14 cellular contexts compared by ENCODE assay signal in the genomic region with DNA sequence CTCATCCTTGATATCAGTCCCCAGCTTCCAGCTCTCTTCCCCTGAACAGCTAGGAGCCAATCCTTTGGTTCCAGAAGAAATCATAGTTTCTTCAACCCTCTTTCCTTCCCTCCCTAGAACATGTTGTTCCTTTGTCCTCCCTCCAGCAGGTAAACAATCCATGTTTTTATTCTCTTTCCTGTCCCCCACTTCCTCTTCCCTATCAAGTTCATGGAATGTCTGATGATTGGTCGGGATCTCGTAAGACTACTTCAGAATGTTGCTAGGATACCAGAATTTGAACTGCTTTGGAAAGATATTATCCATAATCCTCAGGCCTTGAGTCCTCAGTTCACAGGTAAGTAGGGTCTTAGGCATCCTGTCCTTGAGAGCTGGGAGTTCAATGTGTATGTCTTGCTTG. TPM values are rescaled to one million over a fixed set of nuclear protein-coding genes. Genes with fewer than 3 reads are reported as not detected.
DNase-seq lines count a peak whose midpoint lies in the region; ATAC-seq and TF ChIP-seq lines count a peak whose summit lies in the region.
"Had no signal": no experiment of that assay in that cellular context is flagged by ENCODE, and none has a peak within 500 bp of the region (broad histone marks: within the 10 kb centered on the region; RNA-seq: fewer than 3 reads in every experiment).

No MANE protein-coding gene starts in this region.

- H3K4me1 ChIP-seq in mesenchymal stem cell (ENCODE audit: control insufficient read depth, insufficient read depth, low read depth, low read length) (peaks cover 7% of the 10 kb centered on the region), suprapubic skin (peaks cover 34% of the 10 kb centered on the region)
- H3K4me1 ChIP-seq: foreskin keratinocyte had no signal

- CTCF ChIA-PET in WTC11 (lab: Charles Lee): no interaction called here

- H3K27me3 Mint-ChIP-seq in WTC11 (ENCODE audit: low read depth): no peaks in the 10 kb centered on the region

- no peak overlapping the region for H2AFZ ChIP-seq in mesenchymal stem cell (ENCODE audit: low read depth, low read length)

- TF ChIP-seq CTCF in WTC11 (IDR thresholded peaks at IDR 0.05): no peak
- no peak for TF ChIP-seq CTCF in suprapubic skin (IDR thresholded peaks at IDR 0.05)

- WGBS in mesenchymal stem cell: 83% methylated on average over 2 of the region's 2 CpGs
- WGBS in suprapubic skin: 82% methylated on average over 2 of the region's 2 CpGs

- no peak overlapping the region for H3K23ac ChIP-seq in mesenchymal stem cell (ENCODE audit: low read length in 2 of 2)

- no peaks in the 10 kb centered on the region for H3K9me3 Mint-ChIP-seq in WTC11

- peak overlapping the region in 1 of 2 experiments; percentile 87 for H3K18ac ChIP-seq in mesenchymal stem cell (ENCODE audit: low read depth in 1 of 2, low read length in 2 of 2)

- no peak for TF ChIP-seq POLR2A in suprapubic skin (IDR thresholded peaks at IDR 0.05)

- H3K4me3 ChIP-seq in mesenchymal stem cell (ENCODE audit: insufficient read depth in 1 of 2, low read depth in 1 of 2, low read length in 2 of 2) (no peak overlapping the region), suprapubic skin (no peak overlapping the region), H7 (ENCODE audit: insufficient read depth, low read depth, low read length) (no peak overlapping the region)

- peak overlapping the region; percentile 51 for H3K27ac ChIP-seq in mesenchymal stem cell (ENCODE audit: low read length, poor library complexity, severe bottlenecking)
- peak overlapping the region; percentile 73 for H3K27ac ChIP-seq in suprapubic skin
- H3K27ac ChIP-seq: foreskin keratinocyte had no signal

- H3K36me3 Mint-ChIP-seq in WTC11: peaks cover 77% of the 10 kb centered on the region

- H4K91ac ChIP-seq in mesenchymal stem cell (ENCODE audit: low read length): no peak overlapping the region

- H2BK15ac ChIP-seq in mesenchymal stem cell (ENCODE audit: low read depth, poor library complexity, severe bottlenecking): peak overlapping the region; percentile 13

- H3K4me3 Mint-ChIP-seq in WTC11: no peak overlapping the region

- H3K36me3 ChIP-seq in mesenchymal stem cell (ENCODE audit: control insufficient read depth in 1 of 2, insufficient read depth in 2 of 2, low read depth in 1 of 2, low read length in 2 of 2): peaks cover 38 to 68% of the 10 kb centered on the region in 2 experiments
- H3K36me3 ChIP-seq in suprapubic skin: peaks cover 78% of the 10 kb centered on the region
- peaks cover 42% of the 10 kb centered on the region for H3K36me3 ChIP-seq in H7 (replicated peaks; ENCODE audit: control insufficient read depth, insufficient read depth, low read length)

- H3K4me2 ChIP-seq in mesenchymal stem cell (ENCODE audit: low read length, poor library complexity, severe bottlenecking): no peak overlapping the region

- H2BK12ac ChIP-seq in mesenchymal stem cell (ENCODE audit: low read length in 2 of 2): peak overlapping the region in 1 of 2 experiments; percentile 30

- H3K9ac ChIP-seq in mesenchymal stem cell (ENCODE audit: low read length): peak overlapping the region; percentile 75

- H3K27ac Mint-ChIP-seq in WTC11: peak overlapping the region; percentile 43

- H3K4me1 Mint-ChIP-seq in WTC11: peaks cover 31% of the 10 kb centered on the region

- H3K14ac ChIP-seq in mesenchymal stem cell (ENCODE audit: low read length in 2 of 2): no peak overlapping the region

- H3K4ac ChIP-seq in mesenchymal stem cell (ENCODE audit: low read depth in 1 of 2, low read length in 2 of 2): peak overlapping the region in 1 of 2 experiments; percentile 27

- no peak overlapping the region for H4K8ac ChIP-seq in mesenchymal stem cell (ENCODE audit: low read length)

- no peak overlapping the region for H2BK5ac ChIP-seq in mesenchymal stem cell (ENCODE audit: low read depth, low read length, poor library complexity, severe bottlenecking)

- POLR2A ChIA-PET in WTC11 (lab: Charles Lee): interaction anchor here (0.6 kb wide), 1 partner anchor 18 kb away, joined by 3 read pairs; no protein-coding TSS in a partner anchor

- H3K79me1 ChIP-seq in mesenchymal stem cell (replicated peaks; ENCODE audit: low read length, poor library complexity, severe bottlenecking): peaks cover 6% of the 10 kb centered on the region

- H3K27me3 ChIP-seq in mesenchymal stem cell (ENCODE audit: control insufficient read depth in 1 of 2, insufficient read depth in 1 of 2, low read length in 2 of 2) (no peaks in the 10 kb centered on the region), suprapubic skin (no peaks in the 10 kb centered on the region), H7 (ENCODE audit: control insufficient read depth, insufficient read depth, low read length) (no peaks in the 10 kb centered on the region)
- H3K27me3 ChIP-seq: foreskin keratinocyte had no signal

- no peak for DNase-seq in WTC11 (ENCODE audit: low spot score)
- DNase-seq in dermis blood vessel endothelial cell: peak; percentile 76
- no peak for DNase-seq in mesenchymal stem cell
- no peak for DNase-seq in suprapubic skin (ENCODE audit: low spot score in 2 of 2)
- no peak for DNase-seq in H7
- no peak for DNase-seq in occipital lobe (lab: John Stamatoyannopoulos, UW)
- DNase-seq in NCI-H2171 (lab: John Stamatoyannopoulos, UW): no peak
- DNase-seq: activated naive CD4-positive, alpha-beta T cell treated with Interleukin-2 at 50 U/mL for 16 hours; C1 segment of cervical spinal cord; DMS153; effector CD4-positive, alpha-beta T cell; foreskin keratinocyte; NK-92 treated with Interleukin-12 subunit alpha and Interleukin-12 subunit beta, amount 100 ng/mL, for 24 hours; stimulated activated CD4-positive, alpha-beta T cell treated with anti-CD3 and anti-CD28 coated beads, Interleukin-15, amount 100 ng/mL, for 24 hours had no signal

- H3K9me3 ChIP-seq in mesenchymal stem cell (ENCODE audit: control insufficient read depth, low read length) (no peaks in the 10 kb centered on the region), suprapubic skin (no peaks in the 10 kb centered on the region)

- no peak for TF ChIP-seq EP300 in suprapubic skin (IDR thresholded peaks at IDR 0.05)

- H2BK120ac ChIP-seq in mesenchymal stem cell (ENCODE audit: low read depth, low read length): peak overlapping the region; percentile 66

- peak overlapping the region; percentile 47 for H2AK5ac ChIP-seq in mesenchymal stem cell (ENCODE audit: low read length, severe bottlenecking)

- ATAC-seq in WTC11: no peak
- ATAC-seq: foreskin keratinocyte had no signal

TF ChIP-seq in WTC11, 78 proteins besides CTCF, POLR2A, EP300 and RAD21 (continues in another document):
- TF ChIP-seq SMAD4 (CRISPR knock-in tag; IDR thresholded peaks at IDR 0.05) (no peak), ZNF423 (CRISPR knock-in tag; IDR thresholded peaks at IDR 0.05) (no peak), ZBTB43 (CRISPR knock-in tag; IDR thresholded peaks at IDR 0.05) (no peak), ATF6 (CRISPR knock-in tag; IDR thresholded peaks at IDR 0.05) (no peak), FOXP1 (CRISPR knock-in tag; IDR thresholded peaks at IDR 0.05; ENCODE audit: borderline replicate concordance) (no peak), HMGXB4 (CRISPR knock-in tag; IDR thresholded peaks at IDR 0.05) (no peak)

RNA-seq across cellular contexts. Expression of gene SLC27A3, which starts 23.1 kb away (rescaled TPM):
- total RNA-seq in WTC11 (2021) (36.3 to 38.9 TPM (median 36.9 TPM) in 3 replicates), dermis blood vessel endothelial cell (27.6 and 30.0 TPM in 2 replicates), suprapubic skin (10 to 100 TPM; 18.3 to 72.3 (median 39.6) TPM), occipital lobe (14.5 TPM)
- 10.6 TPM for polyA plus RNA-seq in mesenchymal stem cell (2013, experiment 1 of 2)
- polyA plus RNA-seq in mesenchymal stem cell (2013, experiment 2 of 2): 10.2 TPM
- 44.7 and 48.9 TPM in 2 replicates for total RNA-seq in H7 (2014; rRNA removed; shearing (Covaris generic))

RNA-seq across cellular contexts. Expression of gene INTS3, which starts 24.2 kb away (rescaled TPM):
- total RNA-seq in WTC11 (2021) (66.8 to 71.3 TPM (median 70.5 TPM) in 3 replicates), dermis blood vessel endothelial cell (31.3 and 42.7 TPM in 2 replicates), suprapubic skin (10 to 100 TPM; 38.3 to 75.4 (median 43.9) TPM), occipital lobe (33.2 TPM)
- polyA plus RNA-seq in mesenchymal stem cell (2013, experiment 1 of 2): 23.0 TPM
- 21.1 TPM for polyA plus RNA-seq in mesenchymal stem cell (2013, experiment 2 of 2)
- total RNA-seq in H7 (2014; rRNA removed; shearing (Covaris generic)): 58.3 and 66.6 TPM in 2 replicates
